29 cellular contexts compared by ENCODE assay signal in the genomic region with DNA sequence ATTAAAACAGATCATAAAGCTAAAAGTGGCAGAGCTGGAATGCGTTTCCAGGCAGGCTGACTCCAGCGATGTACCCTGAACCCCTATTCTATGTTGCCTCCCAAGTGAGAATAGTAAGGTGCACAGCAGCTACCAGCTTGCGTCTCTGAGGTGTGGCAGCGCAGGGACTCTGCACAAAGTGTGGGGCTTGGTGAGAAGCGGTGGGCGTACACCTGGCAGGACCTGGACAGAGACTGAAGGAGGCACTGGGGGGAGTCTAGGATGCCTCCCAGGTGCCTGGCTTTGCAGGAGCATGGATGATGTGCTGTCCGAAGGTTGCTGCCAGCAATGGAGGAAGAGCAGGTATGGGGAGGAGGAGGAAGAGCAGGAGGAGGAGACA. TPM values are rescaled to one million over a fixed set of nuclear protein-coding genes. Genes with fewer than 3 reads are reported as not detected.
DNase-seq lines count a peak whose midpoint lies in the region; ATAC-seq and TF ChIP-seq lines count a peak whose summit lies in the region.
"Had no signal": no experiment of that assay in that cellular context is flagged by ENCODE, and none has a peak within 500 bp of the region (broad histone marks: within the 10 kb centered on the region; RNA-seq: fewer than 3 reads in every experiment).

No MANE protein-coding gene starts in this region.

- no peak overlapping the region for H2BK15ac ChIP-seq in IMR-90 (ENCODE audit: low read depth, low read length)

- H3K36me3 Mint-ChIP-seq in activated CD8-positive, alpha-beta T cell treated with anti-CD3 and anti-CD28 coated beads, Interleukin-2, amount 10 ng/mL, durations not matched to agents 7 days and 5 days (ENCODE audit: low read depth): peaks cover 15% of the 10 kb centered on the region
- H3K36me3 Mint-ChIP-seq in activated CD8-positive, alpha-beta T cell treated with anti-CD3 and anti-CD28 coated beads for 36 hours (ENCODE audit: low read depth): peaks cover 25% of the 10 kb centered on the region
- H3K36me3 Mint-ChIP-seq in osteocyte (ENCODE audit: unreplicated experiment): peaks cover 9% of the 10 kb centered on the region

- H3K27me3 Mint-ChIP-seq in activated CD8-positive, alpha-beta T cell treated with anti-CD3 and anti-CD28 coated beads, Interleukin-2, amount 10 ng/mL, durations not matched to agents 7 days and 5 days (ENCODE audit: low read depth): no peaks in the 10 kb centered on the region
- no peaks in the 10 kb centered on the region for H3K27me3 Mint-ChIP-seq in activated CD8-positive, alpha-beta T cell treated with anti-CD3 and anti-CD28 coated beads for 36 hours
- H3K27me3 Mint-ChIP-seq in osteocyte (ENCODE audit: unreplicated experiment): no peaks in the 10 kb centered on the region
- H3K27me3 Mint-ChIP-seq: CD4-positive, CD25-positive, alpha-beta regulatory T cell; effector memory CD8-positive, alpha-beta T cell; naive thymus-derived CD4-positive, alpha-beta T cell had no signal

- H2AK5ac ChIP-seq in IMR-90 (ENCODE audit: low read depth, low read length): no peak overlapping the region

- H3K9ac ChIP-seq in IMR-90 (ENCODE audit: low read depth, low read length): no peak overlapping the region

- H2AFZ ChIP-seq in IMR-90 (replicated peaks; ENCODE audit: low read length, poor library complexity): peak overlapping the region; percentile 3

- BruUV-seq in IMR-90 (replicated peaks; lab: Mats Ljungman, UMichigan): no TSS peak

- POLR2A ChIA-PET in activated CD8-positive, alpha-beta T cell treated with anti-CD3 and anti-CD28 coated beads, Interleukin-2, amount 10 ng/mL, durations not matched to agents 7 days and 5 days (lab: Charles Lee): no interaction called here
- POLR2A ChIA-PET in activated CD8-positive, alpha-beta T cell treated with anti-CD3 and anti-CD28 coated beads for 36 hours (lab: Charles Lee): interaction anchor here (1.3 to 1.4 kb wide), 2 partner anchors 18 to 44 kb away, joined by 3 to 5 read pairs; no protein-coding TSS in a partner anchor
- POLR2A ChIA-PET in IMR-90 (lab: Charles Lee; ENCODE audit: unreplicated experiment): no interaction called here

- H3K4me2 ChIP-seq in IMR-90 (ENCODE audit: low read depth, low read length): no peak overlapping the region

- no peak overlapping the region for H4K8ac ChIP-seq in IMR-90 (ENCODE audit: low read depth in 2 of 2, low read length in 2 of 2)

- no peak overlapping the region for H3K4ac ChIP-seq in IMR-90 (ENCODE audit: low read depth, low read length)

- no peaks in the 10 kb centered on the region for H3K27me3 ChIP-seq in IMR-90 (ENCODE audit: control insufficient read depth, insufficient read depth, low read length)
- H3K27me3 ChIP-seq in ascending aorta: no peaks in the 10 kb centered on the region
- H3K27me3 ChIP-seq: colonic mucosa, pancreas, suprapubic skin had no signal

- dilution Hi-C loops in IMR-90 (cut with HindIII; ENCODE audit: low sequenced_read_pairs, unreplicated experiment): no loop called here

- H3K9me3 Mint-ChIP-seq in activated CD8-positive, alpha-beta T cell treated with anti-CD3 and anti-CD28 coated beads, Interleukin-2, amount 10 ng/mL, durations not matched to agents 7 days and 5 days (ENCODE audit: insufficient read depth): no peaks in the 10 kb centered on the region
- no peaks in the 10 kb centered on the region for H3K9me3 Mint-ChIP-seq in activated CD8-positive, alpha-beta T cell treated with anti-CD3 and anti-CD28 coated beads for 36 hours
- H3K9me3 Mint-ChIP-seq in osteocyte (ENCODE audit: unreplicated experiment): peaks cover 4% of the 10 kb centered on the region
- H3K9me3 Mint-ChIP-seq: activated naive CD4-positive, alpha-beta T cell treated with anti-CD3 and anti-CD28 coated beads for 36 hours; CD4-positive, CD25-positive, alpha-beta regulatory T cell; effector memory CD8-positive, alpha-beta T cell; naive thymus-derived CD4-positive, alpha-beta T cell had no signal

- in situ Hi-C loops in IMR-90 (cut with MboI; ENCODE audit: low sequenced_read_pairs): no loop called here

- no peak overlapping the region for H3K56ac ChIP-seq in IMR-90 (ENCODE audit: extremely low read depth, insufficient read depth, low read length)

- no peaks in the 10 kb centered on the region for H3K9me3 ChIP-seq in IMR-90 (ENCODE audit: control insufficient read depth, insufficient read depth, low read length)
- no peaks in the 10 kb centered on the region for H3K9me3 ChIP-seq in ascending aorta
- H3K9me3 ChIP-seq: colonic mucosa, pancreas, suprapubic skin had no signal

- H3K27ac Mint-ChIP-seq in activated CD8-positive, alpha-beta T cell treated with anti-CD3 and anti-CD28 coated beads, Interleukin-2, amount 10 ng/mL, durations not matched to agents 7 days and 5 days: no peak overlapping the region
- H3K27ac Mint-ChIP-seq in activated CD8-positive, alpha-beta T cell treated with anti-CD3 and anti-CD28 coated beads for 36 hours: no peak overlapping the region
- H3K27ac Mint-ChIP-seq in osteocyte (ENCODE audit: unreplicated experiment): no peak overlapping the region
- H3K27ac Mint-ChIP-seq: activated naive CD4-positive, alpha-beta T cell treated with anti-CD3 and anti-CD28 coated beads for 36 hours had no signal

- DNase-seq in activated CD8-positive, alpha-beta T cell treated with anti-CD3 and anti-CD28 coated beads, Interleukin-2, amount 10 ng/mL, durations not matched to agents 7 days and 5 days: peak; percentile 16
- no peak for DNase-seq in activated CD8-positive, alpha-beta T cell treated with anti-CD3 and anti-CD28 coated beads for 36 hours
- DNase-seq in IMR-90 (no peak), iPS-NIHi7 (ENCODE audit: extremely low spot score) (peak; percentile 4), osteocyte (ENCODE audit: extremely low spot score, unreplicated experiment) (peak; percentile 70), KG1 (lab: John Stamatoyannopoulos, UW) (no peak), ascending aorta (ENCODE audit: low spot score in 2 of 2) (no peak)
- DNase-seq: activated CD4-positive, alpha-beta T cell treated with anti-CD3 and anti-CD28 coated beads for 1 hour; activated naive CD4-positive, alpha-beta T cell treated with anti-CD3 and anti-CD28 coated beads for 36 hours; anterior cingulate cortex; CD4-positive, CD25-positive, alpha-beta regulatory T cell; effector memory CD8-positive, alpha-beta T cell; foreskin melanocyte; left colon; naive thymus-derived CD4-positive, alpha-beta T cell; NCI-H1092 treated with DMSO at 0.1 percent for 48 hours; NCI-H187 treated with DMSO at 0.1 percent for 48 hours; NCI-H526; NK-92 treated with Interleukin-12 subunit alpha and Interleukin-12 subunit beta, amount 100 ng/mL, for 24 hours; pancreas; PC-3; stimulated activated CD4-positive, alpha-beta T cell treated with anti-CD3 and anti-CD28 coated beads, Interleukin-4, amount 100 ng/mL, for 1 hour; T-helper 2 cell had no signal

- H3K18ac ChIP-seq in IMR-90 (ENCODE audit: low read depth, low read length): no peak overlapping the region

- TF ChIP-seq CTCF in activated CD8-positive, alpha-beta T cell treated with anti-CD3 and anti-CD28 coated beads for 36 hours (IDR thresholded peaks at IDR 0.05): no peak
- no peak for TF ChIP-seq CTCF in IMR-90 (conservative IDR thresholded peaks at IDR 0.05; ENCODE audit: low read depth, low read length)
- no peak for TF ChIP-seq CTCF in osteocyte (IDR thresholded peaks at IDR 0.05)
- TF ChIP-seq CTCF in ascending aorta (IDR thresholded peaks at IDR 0.05): no peak

- H3K27ac ChIP-seq in IMR-90 (ENCODE audit: insufficient read depth, low read length): no peak overlapping the region
- no peak overlapping the region for H3K27ac ChIP-seq in ascending aorta
- H3K27ac ChIP-seq: 22Rv1, colonic mucosa, pancreas, suprapubic skin had no signal

- H3K4me3 ChIP-seq in IMR-90 (ENCODE audit: insufficient read depth, low read depth, low read length): no peak overlapping the region
- H3K4me3 ChIP-seq in ascending aorta: no peak overlapping the region
- H3K4me3 ChIP-seq: colonic mucosa, pancreas, suprapubic skin had no signal

- no peak for TF ChIP-seq RAD21 in IMR-90 (IDR thresholded peaks at IDR 0.05; ENCODE audit: low read length)

- H3K23ac ChIP-seq in IMR-90 (ENCODE audit: low read depth, low read length): no peak overlapping the region

- no peak overlapping the region for H2BK5ac ChIP-seq in IMR-90 (ENCODE audit: low read depth, low read length, poor library complexity, severe bottlenecking)

- no peak overlapping the region for H4K5ac ChIP-seq in IMR-90 (ENCODE audit: low read depth, low read length)

- WGBS in IMR-90 (ENCODE audit: extremely low coverage in 2 of 2, insufficient read length in 1 of 2), 2 experiments: 97% methylated on average over 6 of the region's 7 CpGs; no CpG with 5 or more reads in 1 of the 2 experiments

- H3K9me1 ChIP-seq in IMR-90 (ENCODE audit: insufficient read depth, low read length): peaks cover 28% of the 10 kb centered on the region

- H3K14ac ChIP-seq in IMR-90 (replicated peaks; ENCODE audit: low read depth, low read length): no peak overlapping the region

- no peak overlapping the region for H3K4me3 Mint-ChIP-seq in activated CD8-positive, alpha-beta T cell treated with anti-CD3 and anti-CD28 coated beads, Interleukin-2, amount 10 ng/mL, durations not matched to agents 7 days and 5 days
- no peak overlapping the region for H3K4me3 Mint-ChIP-seq in activated CD8-positive, alpha-beta T cell treated with anti-CD3 and anti-CD28 coated beads for 36 hours
- H3K4me3 Mint-ChIP-seq in osteocyte (ENCODE audit: unreplicated experiment): no peak overlapping the region
- H3K4me3 Mint-ChIP-seq: activated naive CD4-positive, alpha-beta T cell treated with anti-CD3 and anti-CD28 coated beads for 36 hours; CD4-positive, CD25-positive, alpha-beta regulatory T cell; effector memory CD8-positive, alpha-beta T cell; naive thymus-derived CD4-positive, alpha-beta T cell had no signal

- no peaks in the 10 kb centered on the region for H4K20me1 ChIP-seq in IMR-90 (ENCODE audit: insufficient read depth, low read length)

- no peak overlapping the region for H2AK9ac ChIP-seq in IMR-90 (replicated peaks; ENCODE audit: low read depth, low read length, poor library complexity)

- intact Hi-C loops in activated CD8-positive, alpha-beta T cell treated with anti-CD3 and anti-CD28 coated beads for 36 hours (cut with micrococcal nuclease): no loop called here
- intact Hi-C loops in IMR-90 (cut with micrococcal nuclease): no loop called here
- intact Hi-C loops in ascending aorta (cut with DNase I): no loop called here

- H4K91ac ChIP-seq in IMR-90 (ENCODE audit: insufficient read depth, low read depth, low read length): no peak overlapping the region

- H2BK120ac ChIP-seq in IMR-90 (ENCODE audit: low read depth, low read length): no peak overlapping the region

- H3K36me3 ChIP-seq in IMR-90 (ENCODE audit: control insufficient read depth, insufficient read depth, low read length): peaks cover 76% of the 10 kb centered on the region
- peaks cover 3 to 9% of the 10 kb centered on the region in 2 donors for H3K36me3 ChIP-seq in ascending aorta
- H3K36me3 ChIP-seq: colonic mucosa had no signal

- CTCF ChIA-PET in activated CD8-positive, alpha-beta T cell treated with anti-CD3 and anti-CD28 coated beads, Interleukin-2, amount 10 ng/mL, durations not matched to agents 7 days and 5 days (lab: Charles Lee): interaction anchor here (1.0 kb wide), 1 partner anchor 85 kb away, joined by 3 read pairs; no protein-coding TSS in a partner anchor
- CTCF ChIA-PET in activated CD8-positive, alpha-beta T cell treated with anti-CD3 and anti-CD28 coated beads for 36 hours (lab: Charles Lee): interaction anchor here (1.3 to 1.6 kb wide), 2 partner anchors 14 to 43 kb away, joined by 4 to 6 read pairs; a partner anchor contains a TSS
- CTCF ChIA-PET in IMR-90 (lab: Yijun Ruan, JAX): no interaction called here

- peaks cover 5 to 21% of the 10 kb centered on the region in 2 experiments; a peak in 3 of 4 replicates for H3K79me1 ChIP-seq in IMR-90 (ENCODE audit: low read depth in 1 of 2, low read length in 2 of 2)

- no peak for ATAC-seq in activated CD8-positive, alpha-beta T cell treated with anti-CD3 and anti-CD28 coated beads, Interleukin-2, amount 10 ng/mL, durations not matched to agents 7 days and 5 days
- no peak for ATAC-seq in activated CD8-positive, alpha-beta T cell treated with anti-CD3 and anti-CD28 coated beads for 36 hours
- ATAC-seq in IMR-90 (ENCODE audit: low read depth): no peak
- no peak for ATAC-seq in HG03571 (IDR thresholded peaks at IDR 0.05; ENCODE audit: unreplicated experiment)
- ATAC-seq: effector memory CD8-positive, alpha-beta T cell; left colon; naive thymus-derived CD4-positive, alpha-beta T cell; pancreas; PC-3; Right ventricle myocardium inferior; SK-N-SH treated with all-trans-retinoic acid at 6 μM for 48 hours had no signal

- H2BK20ac ChIP-seq in IMR-90 (ENCODE audit: low read depth, low read length): no peak overlapping the region

- H3K4me1 ChIP-seq in IMR-90 (ENCODE audit: control insufficient read depth, insufficient read depth, low read length): no peaks in the 10 kb centered on the region
- H3K4me1 ChIP-seq in ascending aorta: no peaks in the 10 kb centered on the region
- H3K4me1 ChIP-seq: colonic mucosa, pancreas had no signal

- H3K4me1 Mint-ChIP-seq in activated CD8-positive, alpha-beta T cell treated with anti-CD3 and anti-CD28 coated beads, Interleukin-2, amount 10 ng/mL, durations not matched to agents 7 days and 5 days (ENCODE audit: low read depth): no peaks in the 10 kb centered on the region
- no peaks in the 10 kb centered on the region for H3K4me1 Mint-ChIP-seq in activated CD8-positive, alpha-beta T cell treated with anti-CD3 and anti-CD28 coated beads for 36 hours (ENCODE audit: low read depth)
- H3K4me1 Mint-ChIP-seq in osteocyte (ENCODE audit: unreplicated experiment): peaks cover under 1% of the 10 kb centered on the region

- TF ChIP-seq POLR2A in IMR-90 (IDR thresholded peaks at IDR 0.05; ENCODE audit: low read depth, low read length): no peak

RNA-seq across cellular contexts. Expression of a gene that starts 42.9 kb away (rescaled TPM):
- total RNA-seq in activated CD8-positive, alpha-beta T cell treated with anti-CD3 and anti-CD28 coated beads, Interleukin-2, amount 10 ng/mL, durations not matched to agents 7 days and 5 days: 10 to 100 TPM; 11.9 to 12.3 TPM
- total RNA-seq in activated CD8-positive, alpha-beta T cell treated with anti-CD3 and anti-CD28 coated beads for 36 hours: 10 to 100 TPM; 31.1 to 34.2 TPM
- 8.1 and 8.6 TPM in 2 replicates for total RNA-seq in IMR-90 (2012; rRNA removed)
- polyA plus RNA-seq in IMR-90 (2012; rRNA removed): 10.8 and 12.1 TPM in 2 replicates
- 7.4 and 13.3 TPM in 2 replicates for polyA plus RNA-seq in IMR-90 (2012; cell fraction: cytosol; rRNA removed)
- polyA plus RNA-seq in IMR-90 (2012; cell fraction: nucleus; rRNA removed; ENCODE audit: low replicate concordance): 19.2 and 26.6 TPM in 2 replicates
- 5.3 and 6.2 TPM in 2 replicates for total RNA-seq in osteocyte
- total RNA-seq in ascending aorta: 2.3 TPM

RNA-seq across cellular contexts. Expression of a gene that starts 43.0 kb away (rescaled TPM):
- total RNA-seq in activated CD8-positive, alpha-beta T cell treated with anti-CD3 and anti-CD28 coated beads, Interleukin-2, amount 10 ng/mL, durations not matched to agents 7 days and 5 days: 10 to 100 TPM; 10.7 to 11.6 TPM
- 10 to 100 TPM; 19.4 to 20.8 TPM for total RNA-seq in activated CD8-positive, alpha-beta T cell treated with anti-CD3 and anti-CD28 coated beads for 36 hours
- total RNA-seq in IMR-90 (2012; rRNA removed) (18.6 and 34.2 TPM in 2 replicates), osteocyte (28.7 and 30.0 TPM in 2 replicates), ascending aorta (10.9 TPM)
- 10.6 and 13.8 TPM in 2 replicates for polyA plus RNA-seq in IMR-90 (2012; rRNA removed)
- 2.1 and 3.4 TPM in 2 replicates for polyA plus RNA-seq in IMR-90 (2012; cell fraction: cytosol; rRNA removed)
- 0.53 and 6.1 TPM in 2 replicates for polyA plus RNA-seq in IMR-90 (2012; cell fraction: nucleus; rRNA removed; ENCODE audit: low replicate concordance)

Comparison
In these comparisons a context has a peak if more than half of its experiments do, and no peak if none do; other contexts are left out.
1. DNase-seq: peak in activated CD8-positive, alpha-beta T cell treated with anti-CD3 and anti-CD28 coated beads, Interleukin-2, amount 10 ng/mL, durations not matched to agents 7 days and 5 days (single experiment), iPS-NIHi7 (single experiment) and osteocyte (single experiment); none in activated CD8-positive, alpha-beta T cell treated with anti-CD3 and anti-CD28 coated beads for 36 hours (single experiment), IMR-90 (single experiment), KG1 (single experiment) and ascending aorta (0 of 2).